Comparison of ENCODE assay signal across 16 cellular contexts in genomic region chr12:41514907-41515306, GRCh38.
DNase-seq lines count a peak whose midpoint lies in the region; ATAC-seq and TF ChIP-seq lines count a peak whose summit lies in the region.
"Had no signal": no experiment of that assay in that cellular context is flagged by ENCODE, and none has a peak within 500 bp of the region (broad histone marks: within the 10 kb centered on the region; RNA-seq: fewer than 3 reads in every experiment).

No MANE protein-coding gene starts in this region.

- intact Hi-C loops in sciatic nerve (cut with DNase I) = no loop called here
- intact Hi-C loops in stomach (cut with DNase I; ENCODE audit: low total_unique reads) = no loop called here

- no peak overlapping the region for H3K27ac ChIP-seq in C4-2B
- H3K27ac ChIP-seq in stomach = no peak overlapping the region
- H3K27ac ChIP-seq: breast epithelium had no signal

- TF ChIP-seq EP300 in stomach (IDR thresholded peaks at IDR 0.05) = no peak

- ATAC-seq in sciatic nerve (no peak), HG03442 (IDR thresholded peaks at IDR 0.05; ENCODE audit: unreplicated experiment) (no peak), HG03565 (IDR thresholded peaks at IDR 0.05; ENCODE audit: unreplicated experiment) (no peak)

- no peaks in the 10 kb centered on the region for H3K4me1 ChIP-seq in stomach
- H3K4me1 ChIP-seq: breast epithelium, Caco-2 had no signal

- H3K9me3 ChIP-seq in stomach = no peaks in the 10 kb centered on the region
- H3K9me3 ChIP-seq: breast epithelium, Caco-2 had no signal

- H3K36me3 ChIP-seq in stomach = no peaks in the 10 kb centered on the region
- H3K36me3 ChIP-seq: breast epithelium had no signal

- DNase-seq in RPMI8226 (peak; percentile 5), fibroblast of pulmonary artery (ENCODE audit: low read depth) (no peak), sciatic nerve (ENCODE audit: low spot score) (no peak), stomach (no peak)
- DNase-seq: activated B cell treated with CpG ODN at 0.5 μM for 24 hours; activated T-cell treated with anti-CD3 and anti-CD28 coated beads, Interleukin-2, amount 50 U/mL, for 48 hours; KBM-7; midbrain; NCI-H345; SIG-M5 had no signal

- 74 to 93% (median 89%) methylated on average over 3 of the region's 3 CpGs for WGBS in stomach, 5 donors

- no peak overlapping the region for H3K4me3 ChIP-seq in fibroblast of pulmonary artery (replicated peaks; ENCODE audit: low read depth, low read length)
- H3K4me3 ChIP-seq in stomach = no peak overlapping the region
- H3K4me3 ChIP-seq: breast epithelium had no signal

- no peak for TF ChIP-seq POLR2A in stomach (IDR thresholded peaks at IDR 0.05)

- TF ChIP-seq CTCF in C4-2B (conservative IDR thresholded peaks at IDR 0.05) = peak; percentile 24
- peak; percentile 17; the same call in 1 of the 2 replicates for TF ChIP-seq CTCF in GM12874 (IDR thresholded peaks at IDR 0.05; ENCODE audit: insufficient read depth, low read depth, low read length)
- peak; percentile 22 for TF ChIP-seq CTCF in fibroblast of pulmonary artery (IDR thresholded peaks at IDR 0.05; ENCODE audit: low read length, missing control alignments)
- no peak for TF ChIP-seq CTCF in stomach (IDR thresholded peaks at IDR 0.05)

- no peaks in the 10 kb centered on the region for H3K27me3 ChIP-seq in stomach
- H3K27me3 ChIP-seq: breast epithelium had no signal

Comparison
In these comparisons a context has a peak if more than half of its experiments do, and no peak if none do; other contexts are left out.
1. CTCF ChIP-seq: peak in C4-2B (single experiment), GM12874 (single experiment) and fibroblast of pulmonary artery (single experiment); none in stomach (0 of 7).